ENCODE assay signal across 1 cellular context in genomic region chr22:26609287-26609686, GRCh38.
TF ChIP-seq lines count a peak whose summit lies in the region.

No MANE protein-coding gene starts in this region.

TF ChIP-seq in GM12891, 5 proteins besides CTCF, POLR2A, EP300 and RAD21:
- TF ChIP-seq PAX5 (IDR thresholded peaks at IDR 0.05; ENCODE audit: insufficient read depth, low read length, severe bottlenecking), result no peak
- TF ChIP-seq POLR2AphosphoS5 (IDR thresholded peaks at IDR 0.05; ENCODE audit: low read depth, low read length), result no peak
- no peak for TF ChIP-seq SPI1 (IDR thresholded peaks at IDR 0.05; ENCODE audit: low read depth, low read length)
- TF ChIP-seq POU2F2 (IDR thresholded peaks at IDR 0.05; ENCODE audit: low read depth, low read length), result no peak
- TF ChIP-seq TAF1 (IDR thresholded peaks at IDR 0.05; ENCODE audit: low read depth, low read length), result no peak
